In genomic region chr1:220786057-220786336, GRCh38 we compare ENCODE assay signal across 1 cellular context.
TF ChIP-seq lines count a peak whose summit lies in the region.

No MANE protein-coding gene starts in this region.

TF ChIP-seq in H1, 55 proteins besides CTCF, POLR2A, EP300 and RAD21 (continued from another document):
- TF ChIP-seq RXRA (IDR thresholded peaks at IDR 0.05; ENCODE audit: insufficient read depth, low read depth, low read length): no peak
TF ChIP-seq in H1: peak in this region for 2.
